Comparison of ENCODE assay signal across 31 cellular contexts in the genomic region with DNA sequence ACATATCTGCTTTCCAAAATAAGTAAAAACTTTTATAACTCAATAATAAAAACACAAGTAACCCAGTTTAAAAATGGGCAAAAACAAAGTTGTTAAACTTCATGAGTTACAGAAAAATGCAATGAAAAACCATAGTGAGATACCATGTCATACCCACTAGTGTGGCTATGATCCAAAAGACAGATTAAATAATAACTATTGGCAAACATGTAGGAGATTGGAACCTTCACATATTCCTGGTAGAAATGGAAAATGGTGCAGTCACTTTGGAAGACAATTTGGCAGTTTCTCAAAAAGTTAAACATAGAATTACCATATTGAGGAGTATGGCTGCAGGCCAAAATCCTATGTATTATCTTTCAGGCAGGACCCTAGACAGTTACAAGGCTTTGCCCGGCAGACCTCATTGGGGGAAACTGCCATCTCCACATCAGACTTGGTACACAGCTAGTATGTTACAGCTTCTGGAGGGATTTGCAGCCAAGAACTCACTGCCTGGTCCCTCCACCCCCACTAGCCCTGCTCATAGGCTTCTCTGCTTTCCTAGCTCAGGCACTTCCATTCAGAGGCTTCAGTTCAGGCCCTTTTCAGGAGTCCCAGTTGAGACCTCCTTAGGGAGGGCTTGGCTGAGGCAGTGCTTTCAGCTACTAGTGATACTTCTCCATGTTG.
"Had no signal": no experiment of that assay in that cellular context is flagged by ENCODE, and none has a peak within 500 bp of the region (broad histone marks: within the 10 kb centered on the region; RNA-seq: fewer than 3 reads in every experiment).

No MANE protein-coding gene starts in this region.

- H3K27me3 ChIP-seq: ovary, stomach, testis, thyroid gland, transverse colon, upper lobe of left lung, vagina had no signal

- ATAC-seq: left colon; mucosa of descending colon; naive thymus-derived CD4-positive, alpha-beta T cell; natural killer cell treated with Interleukin-12 subunit alpha and Interleukin-12 subunit beta and Interleukin-15 and Interleukin-18, amount 100 ng/mL, for 72 hours; right cardiac atrium; sciatic nerve; stimulated activated naive B cell treated with anti-CD40 and anti-IgM and Interleukin-4, amounts not matched to agents 10 μg/mL and 1 μg/mL and 100 μg/mL, for 72 hours; stimulated activated naive CD8-positive, alpha-beta T cell treated with anti-CD3 and anti-CD28 coated beads, Interleukin-15, Interleukin-2, amounts not matched to agents 100 U/mL and 50 U/mL, for 24 hours had no signal

- FAIRE-seq: islet of Langerhans, kidney had no signal

- H3K9me3 ChIP-seq: left ventricle myocardium inferior, mucosa of descending colon, ovary, prostate gland, stomach, testis, thyroid gland, transverse colon, upper lobe of left lung, vagina had no signal

- H3K4me1 ChIP-seq: prostate gland, stomach, testis, thyroid gland, upper lobe of left lung, vagina had no signal

- H3K27ac ChIP-seq: left ventricle myocardium inferior, ovary, prostate gland, skin epidermis, stomach, testis, thyroid gland, transverse colon, upper lobe of left lung, vagina had no signal

- DNase-seq: hippocampal formation; immature natural killer cell; kidney; left colon; left ventricle myocardium inferior; mesendoderm; midbrain; mucosa of descending colon; naive thymus-derived CD4-positive, alpha-beta T cell; ovary; posterior cingulate gyrus; retina; right cardiac atrium; stimulated activated CD4-positive, alpha-beta T cell treated with anti-CD3 and anti-CD28 coated beads, Interleukin-12 subunit alpha, Interleukin-12 subunit beta, amount 100 ng/mL, for 4 hours; stimulated activated CD4-positive, alpha-beta T cell treated with anti-CD3 and anti-CD28 coated beads, Interleukin-15, amount 100 ng/mL, for 24 hours; stimulated activated CD4-positive, alpha-beta T cell treated with anti-CD3 and anti-CD28 coated beads, Interleukin-2, amount 100 ng/mL, for 24 hours; stimulated activated CD4-positive, alpha-beta T cell treated with anti-CD3 and anti-CD28 coated beads, Interleukin-4, amount 100 ng/mL, for 1 hour; stimulated activated naive B cell treated with anti-CD40 and anti-IgM and Interleukin-4, amounts not matched to agents 10 μg/mL and 1 μg/mL and 100 μg/mL, for 72 hours; stimulated activated naive CD8-positive, alpha-beta T cell treated with anti-CD3 and anti-CD28 coated beads, Interleukin-15, Interleukin-2, amounts not matched to agents 100 U/mL and 50 U/mL, for 24 hours; stomach; testis; thyroid gland; transverse colon; upper lobe of left lung had no signal

- H3K36me3 ChIP-seq: left ventricle myocardium inferior, ovary, prostate gland, stomach, thyroid gland, transverse colon, upper lobe of left lung, vagina had no signal

- H3K4me3 ChIP-seq: left ventricle myocardium inferior, lung, mucosa of descending colon, ovary, prostate gland, skin epidermis, stomach, testis, thyroid gland, transverse colon, upper lobe of left lung, vagina had no signal
